8 cellular contexts compared by ENCODE assay signal in genomic region chr16:84819644-84820304, GRCh38. TPM values are rescaled to one million over a fixed set of nuclear protein-coding genes. Genes with fewer than 3 reads are reported as not detected.
A peak's percentile ranks its signal among the peaks of the same experiment; 100 is the strongest.
DNase-seq lines count a peak whose midpoint lies in the region; ATAC-seq and TF ChIP-seq lines count a peak whose summit lies in the region.

Gene CRISPLD2, plus strand, starts transcription at chr16:84819985. Its CDS starts 18,511 bp downstream, at chr16:84838496.

- H3K36me3 ChIP-seq in thyroid gland, result no peaks in the 10 kb centered on the region

- peak; percentile 92 for DNase-seq in NCI-H146 (lab: John Stamatoyannopoulos, UW)
- peak; percentile 89 for DNase-seq in T-helper 9 cell
- DNase-seq in anterior cingulate cortex (lab: John Stamatoyannopoulos, UW), result peak; percentile 16 to 94 (median 82)
- DNase-seq in left ventricle myocardium superior, result peak; percentile 99
- DNase-seq in posterior vena cava (ENCODE audit: low spot score), result peak; percentile 99
- peak; percentile 95 to 96 for DNase-seq in thyroid gland

- TF ChIP-seq CTCF in thyroid gland (IDR thresholded peaks at IDR 0.05), result peak in 1 of 6 experiments; percentile 18

- peak within 1 kb of the TSS; percentile 3 to 25 (median 11) for H3K4me3 ChIP-seq in thyroid gland (replicated peaks in 1 of 3)

- peaks cover 6 to 12% of the 10 kb centered on the region in 2 donors for H3K4me1 ChIP-seq in thyroid gland

- H3K27ac ChIP-seq in thyroid gland, result peak within 1 kb of the TSS; percentile 8 to 70 (median 68)

- WGBS in thyroid gland, 2 donors, result 3 to 9% methylated on average over 16 to 19 of the region's 53 CpGs

- no peaks in the 10 kb centered on the region for H3K27me3 ChIP-seq in thyroid gland

- TF ChIP-seq POLR2A in thyroid gland (IDR thresholded peaks at IDR 0.05), result peak in 1 of 2 donors; percentile 96

- no peaks in the 10 kb centered on the region for H3K9me3 ChIP-seq in thyroid gland

- peak; percentile 51 for ATAC-seq in GM18511 (IDR thresholded peaks at IDR 0.05; ENCODE audit: unreplicated experiment)
- peak; percentile 94 for ATAC-seq in left ventricle myocardium superior
- ATAC-seq in HG03045 (IDR thresholded peaks at IDR 0.05; ENCODE audit: unreplicated experiment), result no peak

- intact Hi-C loops in left ventricle myocardium superior (cut with micrococcal nuclease), result no loop called here
- intact Hi-C loops in posterior vena cava (cut with DNase I), result loop anchor here in 1 of 2 donors (2.0 kb wide), 1 partner anchor 63 kb away; no protein-coding TSS in a partner anchor
- intact Hi-C loops in thyroid gland (cut with DNase I), result no loop called here

RNA-seq across cellular contexts. Expression of gene CRISPLD2, which starts in this region (rescaled TPM):
- total RNA-seq in left ventricle myocardium superior, result 29.1 TPM
- total RNA-seq in posterior vena cava, result 100 to 1,000 TPM; 259 to 311 TPM
- total RNA-seq in thyroid gland, result 100 to 1,000 TPM in 2 of 4 donors, 10 to 100 TPM in 2; 48.0 to 261 (median 108) TPM
